Comparison of ENCODE assay signal across 12 cellular contexts in the genomic region with DNA sequence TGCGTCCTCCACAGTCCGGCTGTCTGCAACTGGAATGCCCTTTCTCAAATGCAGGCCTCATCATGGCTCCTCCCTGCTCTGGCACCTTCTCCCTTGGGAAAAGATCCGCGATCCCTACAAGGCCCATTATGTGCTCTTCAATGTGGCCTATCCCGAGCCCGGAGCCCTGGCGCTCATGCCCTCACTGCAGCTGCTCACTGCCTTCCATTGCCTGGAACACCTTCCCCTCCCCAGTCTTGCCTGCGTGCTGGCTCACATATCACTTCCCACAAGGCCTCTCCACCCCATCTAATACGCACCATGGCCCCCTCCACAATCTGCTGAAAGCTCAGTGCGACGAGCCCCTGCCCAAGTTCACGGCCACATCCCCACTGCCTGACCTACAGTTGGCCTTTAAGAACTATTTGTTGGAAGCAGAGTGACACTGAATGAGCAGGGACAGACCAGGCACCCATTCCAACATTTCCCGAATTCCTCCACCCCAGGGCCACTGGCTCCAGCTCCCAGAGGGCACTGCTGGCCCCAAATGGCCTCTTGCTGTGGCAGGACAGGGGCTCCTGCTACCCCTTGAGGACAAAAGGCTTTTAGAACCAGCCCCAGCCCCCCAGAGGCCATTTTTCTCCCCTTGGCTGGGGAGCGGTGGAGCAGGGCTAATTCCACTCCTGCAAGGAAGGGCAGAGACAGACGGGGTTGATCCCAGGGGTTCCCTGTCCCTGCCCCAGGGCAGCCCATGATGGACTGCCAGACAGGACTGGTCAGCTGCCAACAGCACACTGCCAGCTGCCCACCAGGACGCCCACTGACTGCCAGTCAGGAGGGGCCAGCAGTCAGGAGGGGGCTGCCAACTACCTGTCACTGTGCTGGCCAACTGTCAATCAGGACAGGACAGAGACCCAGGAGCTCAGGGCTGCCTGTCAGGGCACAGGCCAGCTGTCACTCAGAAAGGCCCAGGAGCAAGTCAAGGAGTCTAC.
DNase-seq lines count a peak whose midpoint lies in the region; ATAC-seq, FAIRE-seq and TF ChIP-seq lines count a peak whose summit lies in the region.
"Had no signal": no experiment of that assay in that cellular context is flagged by ENCODE, and none has a peak within 500 bp of the region (broad histone marks: within the 10 kb centered on the region; RNA-seq: fewer than 3 reads in every experiment).

No MANE protein-coding gene starts in this region.

- H3K4me3 ChIP-seq in GM23338 (no peak overlapping the region), GM12878 (no peak overlapping the region), sigmoid colon (no peak overlapping the region)

- H3K27ac Mint-ChIP-seq in GM23338 (no peak overlapping the region), immature natural killer cell (peak overlapping the region in 2 of 6 donors; percentile 26 to 58)

- no peak for FAIRE-seq in GM12878 (lab: Jason Lieb, UNC)

- in situ Hi-C loops in GM12878 (cut with MboI): no loop called here

- no TSS peak for BruUV-seq in GM12878 (replicated peaks; lab: Mats Ljungman, UMichigan)

- no peaks in the 10 kb centered on the region for H3F3A ChIP-seq in GM23338 (replicated peaks; ENCODE audit: low read depth)

- no peak for TF ChIP-seq POLR2A in GM12878 (IDR thresholded peaks at IDR 0.05; ENCODE audit: low read depth, low read length)
- TF ChIP-seq POLR2A in sigmoid colon (IDR thresholded peaks at IDR 0.05): no peak

- H3K27ac ChIP-seq in GM23338 (ENCODE audit: low read depth) (no peak overlapping the region), GM12878 (ENCODE audit: control insufficient read depth, insufficient read depth) (no peak overlapping the region), sigmoid colon (peak overlapping the region; percentile 88 to 92 (median 89))
- H3K27ac ChIP-seq: C4-2B had no signal

- CTCF ChIA-PET in GM12878 (lab: Yijun Ruan, JAX): no interaction called here

- H3K36me3 ChIP-seq in GM23338 (ENCODE audit: insufficient read depth) (no peaks in the 10 kb centered on the region), GM12878 (ENCODE audit: control insufficient read depth in 2 of 2, insufficient read depth in 2 of 2, low read length in 1 of 2) (no peaks in the 10 kb centered on the region), sigmoid colon (no peaks in the 10 kb centered on the region)

- peaks cover 4% of the 10 kb centered on the region; the same call in 1 of the 2 replicates for H3K4me1 ChIP-seq in GM23338 (ENCODE audit: insufficient read depth)
- H3K4me1 ChIP-seq in GM12878 (ENCODE audit: control insufficient read depth, insufficient read depth, low read length): no peaks in the 10 kb centered on the region
- H3K4me1 ChIP-seq in sigmoid colon: peaks cover 0 to 85% (median 79%) of the 10 kb centered on the region in 4 donors

- peaks cover 13% of the 10 kb centered on the region for H3K36me3 Mint-ChIP-seq in GM23338 (ENCODE audit: low read depth)
- no peaks in the 10 kb centered on the region for H3K36me3 Mint-ChIP-seq in immature natural killer cell
- H3K36me3 Mint-ChIP-seq: T-cell had no signal

- H3K79me2 ChIP-seq in GM23338 (replicated peaks; ENCODE audit: insufficient read depth): no peaks in the 10 kb centered on the region
- H3K79me2 ChIP-seq in GM12878 (ENCODE audit: control insufficient read depth, insufficient read depth, low read length): no peaks in the 10 kb centered on the region

- peak overlapping the region; percentile 52; the same call in 1 of the 2 replicates for H2AFZ ChIP-seq in GM23338
- no peak overlapping the region for H2AFZ ChIP-seq in GM12878 (ENCODE audit: control insufficient read depth, low read depth, low read length)

- H3K4me1 Mint-ChIP-seq in GM23338 (peaks cover 18% of the 10 kb centered on the region), immature natural killer cell (peaks cover 8% of the 10 kb centered on the region in 2 donors)

- H3K4me2 ChIP-seq in GM23338 (no peak overlapping the region), GM12878 (ENCODE audit: control insufficient read depth, insufficient read depth) (no peak overlapping the region)

- H3K27me3 ChIP-seq in GM23338 (ENCODE audit: insufficient read depth) (no peaks in the 10 kb centered on the region), GM12878 (replicated peaks in 1 of 2; ENCODE audit: control insufficient read depth in 2 of 2, insufficient read depth in 2 of 2, low read length in 1 of 2) (no peaks in the 10 kb centered on the region; a peak in 1 of 4 replicates), sigmoid colon (no peaks in the 10 kb centered on the region)

- TF ChIP-seq RAD21 in GM12878 (IDR thresholded peaks at IDR 0.05; ENCODE audit: insufficient read depth, low read depth, low read length): no peak

- H3K27me3 Mint-ChIP-seq in GM23338 (ENCODE audit: insufficient read depth, low read depth, poor library complexity) (peaks cover 5% of the 10 kb centered on the region), immature natural killer cell (ENCODE audit: low read depth in 3 of 3) (peaks cover 0 to 2% (median 0%) of the 10 kb centered on the region in 3 donors)
- H3K27me3 Mint-ChIP-seq: T-cell had no signal

- WGBS in GM12878 (ENCODE audit: insufficient coverage, insufficient replicate concordance, low lambda C conversion rate, missing lambda C conversion rate): 51% methylated on average over 16 of the region's 16 CpGs
- 89 to 93% methylated on average over 16 of the region's 16 CpGs for WGBS in sigmoid colon, 2 donors

- H3K9me3 Mint-ChIP-seq in GM23338: peaks cover 13% of the 10 kb centered on the region
- no peaks in the 10 kb centered on the region for H3K9me3 Mint-ChIP-seq in immature natural killer cell
- H3K9me3 Mint-ChIP-seq: T-cell had no signal

- H3K4me3 Mint-ChIP-seq in GM23338 (no peak overlapping the region), immature natural killer cell (peak overlapping the region in 1 of 5 donors; percentile 33)
- H3K4me3 Mint-ChIP-seq: T-cell had no signal

- POLR2A ChIA-PET in GM12878 (lab: Charles Lee): no interaction called here

- peak; percentile 17 for ATAC-seq in GM23338
- ATAC-seq in GM12878: no peak
- ATAC-seq: T-cell had no signal

- TF ChIP-seq CTCF in GM23338 (conservative IDR thresholded peaks at IDR 0.05; ENCODE audit: low read depth in 2 of 2) (no peak), GM12878 (IDR thresholded peaks at IDR 0.05 in 2 of 3, conservative IDR thresholded peaks at IDR 0.05 in 1 of 3; ENCODE audit: control insufficient read depth in 2 of 3, extremely low read depth in 1 of 3, insufficient read depth in 1 of 3, low read depth in 3 of 3, low read length in 3 of 3) (no peak), sigmoid colon (IDR thresholded peaks at IDR 0.05) (no peak)

- SMC1A ChIA-PET in GM12878 (lab: Charles Lee; ENCODE audit: uncharacterized antibody, unreplicated experiment): no interaction called here

- RAD21 ChIA-PET in GM12878 (lab: Charles Lee; ENCODE audit: unreplicated experiment): no interaction called here

- H4K20me1 ChIP-seq in GM23338 (replicated peaks; ENCODE audit: insufficient read depth): no peaks in the 10 kb centered on the region
- H4K20me1 ChIP-seq in GM12878 (ENCODE audit: control insufficient read depth, insufficient read depth): no peaks in the 10 kb centered on the region

- H3K9me3 ChIP-seq in GM12878 (replicated peaks; ENCODE audit: control insufficient read depth, insufficient read depth, low read length) (no peaks in the 10 kb centered on the region; the same call in 2 of the 3 replicates), sigmoid colon (no peaks in the 10 kb centered on the region)

- intact Hi-C loops in GM12878 (cut with micrococcal nuclease; ENCODE audit: unreplicated experiment) (no loop called here), sigmoid colon (cut with DNase I) (no loop called here)

- H3K9me2 ChIP-seq in GM23338 (ENCODE audit: insufficient read depth): no peaks in the 10 kb centered on the region

- DNase-seq in GM23338 (ENCODE audit: low spot score) (peak; percentile 27), GM12878 (ENCODE audit: low read depth, low spot score) (no peak), left kidney (ENCODE audit: low read depth, low spot score) (peak; percentile 46), sigmoid colon (peak; percentile 67), NCI-H1436 (lab: John Stamatoyannopoulos, UW) (no peak), immature natural killer cell (no peak), kidney tubule cell (ENCODE audit: low spot score) (no peak), H4 (ENCODE audit: low spot score) (no peak)
- DNase-seq: activated naive CD4-positive, alpha-beta T cell treated with Interleukin-2 at 50 U/mL for 16 hours; NCI-H2081 treated with DMSO at 0.1 percent for 48 hours; T-cell had no signal

- TF ChIP-seq EP300 in GM12878 (IDR thresholded peaks at IDR 0.05; ENCODE audit: borderline replicate concordance in 1 of 2, control insufficient read depth in 1 of 2, low read depth in 2 of 2, low read length in 2 of 2) (no peak), sigmoid colon (IDR thresholded peaks at IDR 0.05) (peak in 1 of 4 donors; percentile 36)

- no peak overlapping the region for H3K9ac ChIP-seq in GM12878 (ENCODE audit: control insufficient read depth, insufficient read depth, low read length)

TF ChIP-seq in GM23338, 12 proteins besides CTCF, POLR2A, EP300 and RAD21 (continues in another document):
- no peak for TF ChIP-seq EZH2phosphoT487 (IDR thresholded peaks at IDR 0.05; ENCODE audit: unreplicated experiment)
- TF ChIP-seq JUNB (IDR thresholded peaks at IDR 0.05; ENCODE audit: unreplicated experiment): no peak
- TF ChIP-seq STAT1 (IDR thresholded peaks at IDR 0.05; ENCODE audit: unreplicated experiment): no peak
- TF ChIP-seq ETS1 (IDR thresholded peaks at IDR 0.05): no peak

TF ChIP-seq in GM12878, 131 proteins besides CTCF, POLR2A, EP300 and RAD21 (continues in another document):
- TF ChIP-seq, protein P1, sequence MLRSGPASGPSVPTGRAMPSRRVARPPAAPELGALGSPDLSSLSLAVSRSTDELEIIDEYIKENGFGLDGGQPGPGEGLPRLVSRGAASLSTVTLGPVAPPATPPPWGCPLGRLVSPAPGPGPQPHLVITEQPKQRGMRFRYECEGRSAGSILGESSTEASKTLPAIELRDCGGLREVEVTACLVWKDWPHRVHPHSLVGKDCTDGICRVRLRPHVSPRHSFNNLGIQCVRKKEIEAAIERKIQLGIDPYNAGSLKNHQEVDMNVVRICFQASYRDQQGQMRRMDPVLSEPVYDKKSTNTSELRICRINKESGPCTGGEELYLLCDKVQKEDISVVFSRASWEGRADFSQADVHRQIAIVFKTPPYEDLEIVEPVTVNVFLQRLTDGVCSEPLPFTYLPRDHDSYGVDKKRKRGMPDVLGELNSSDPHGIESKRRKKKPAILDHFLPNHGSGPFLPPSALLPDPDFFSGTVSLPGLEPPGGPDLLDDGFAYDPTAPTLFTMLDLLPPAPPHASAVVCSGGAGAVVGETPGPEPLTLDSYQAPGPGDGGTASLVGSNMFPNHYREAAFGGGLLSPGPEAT (IDR thresholded peaks at IDR 0.05; ENCODE audit: low read depth): no peak
- TF ChIP-seq TCF12 (IDR thresholded peaks at IDR 0.05; ENCODE audit: low read depth, low read length): no peak

Comparison
In these comparisons a context has a peak if more than half of its experiments do, and no peak if none do; other contexts are left out.
1. DNase-seq: peak in GM23338 (single experiment), left kidney (single experiment) and sigmoid colon (single experiment); none in GM12878 (single experiment), NCI-H1436 (single experiment), immature natural killer cell (0 of 3), kidney tubule cell (single experiment) and H4 (single experiment).
2. H3K27ac ChIP-seq: peak in sigmoid colon (4 of 4); none in GM23338 (single experiment) and GM12878 (single experiment).